In the genomic region with DNA sequence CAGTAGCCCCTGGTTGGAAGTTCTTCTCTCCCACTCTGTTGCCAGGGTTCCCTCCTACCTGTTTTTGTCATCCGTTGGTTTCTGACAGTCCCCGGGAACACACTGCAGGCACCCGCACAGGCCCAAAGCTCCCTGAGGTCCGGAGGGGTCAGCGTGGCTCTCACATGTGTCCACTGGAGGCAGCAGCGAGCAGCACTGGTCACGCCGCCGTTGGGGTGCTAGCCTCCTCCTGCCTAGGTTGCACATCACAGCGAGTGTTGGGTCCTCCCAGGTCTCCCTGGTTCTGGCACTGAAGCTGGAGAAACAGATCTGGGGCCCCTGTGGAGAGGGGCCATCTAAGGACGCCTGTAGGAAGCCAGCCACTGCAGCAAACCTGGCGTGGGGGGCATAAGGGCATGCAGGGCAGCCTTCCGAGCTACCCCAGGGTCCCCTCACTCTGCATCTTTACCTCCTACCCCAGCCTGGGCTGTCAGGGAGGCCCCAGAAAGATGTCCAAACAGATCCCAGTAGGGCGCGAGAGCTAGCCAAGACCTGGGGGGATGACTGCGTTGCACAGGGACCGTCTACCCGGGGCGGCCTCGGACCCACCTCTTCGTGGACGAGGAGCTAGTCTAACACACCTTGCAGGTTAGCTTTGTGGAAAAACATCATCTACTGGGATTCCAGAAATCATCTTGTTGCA, we compare ENCODE assay signal across 8 cellular contexts. TPM values are rescaled to one million over a fixed set of nuclear protein-coding genes. Genes with fewer than 3 reads are reported as not detected.
A peak's percentile ranks its signal among the peaks of the same experiment; 100 is the strongest.
DNase-seq lines count a peak whose midpoint lies in the region; ATAC-seq and TF ChIP-seq lines count a peak whose summit lies in the region.

No MANE protein-coding gene starts in this region.

- POLR2A ChIA-PET in naive thymus-derived CD4-positive, alpha-beta T cell (lab: Charles Lee), result no interaction called here

- H3K4me3 Mint-ChIP-seq in chondrocyte (ENCODE audit: unreplicated experiment), result no peak overlapping the region
- no peak overlapping the region for H3K4me3 Mint-ChIP-seq in naive thymus-derived CD4-positive, alpha-beta T cell

- H3K4me3 ChIP-seq in naive thymus-derived CD4-positive, alpha-beta T cell (ENCODE audit: low read length), result no peak overlapping the region

- H3K36me3 ChIP-seq in naive thymus-derived CD4-positive, alpha-beta T cell (ENCODE audit: control insufficient read depth in 2 of 3, insufficient read depth in 3 of 3, low read length in 3 of 3), result no peaks in the 10 kb centered on the region

- no peaks in the 10 kb centered on the region for H3K4me1 Mint-ChIP-seq in chondrocyte (ENCODE audit: low read depth)
- H3K4me1 Mint-ChIP-seq in naive thymus-derived CD4-positive, alpha-beta T cell, result peaks cover 0 to 10% (median 5%) of the 10 kb centered on the region in 7 donors

- DNase-seq in EH (ENCODE audit: low read depth) (peak; percentile 13), RKO (ENCODE audit: low spot score) (peak; percentile 28), chondrocyte (ENCODE audit: low spot score) (peak; percentile 76), DMS79 treated with DMSO at 0.1 percent for 48 hours (lab: John Stamatoyannopoulos, UW) (no peak), AML-193 (lab: John Stamatoyannopoulos, UW) (no peak)
- DNase-seq in naive thymus-derived CD4-positive, alpha-beta T cell, result peak in 2 of 9 donors; percentile 16 to 40

- H3K27ac ChIP-seq in naive thymus-derived CD4-positive, alpha-beta T cell (ENCODE audit: low read depth, low read length), result no peak overlapping the region

- H3K36me3 Mint-ChIP-seq in chondrocyte (ENCODE audit: low read depth), result peaks cover 14% of the 10 kb centered on the region
- peaks cover 0 to 7% (median 4%) of the 10 kb centered on the region in 5 donors for H3K36me3 Mint-ChIP-seq in naive thymus-derived CD4-positive, alpha-beta T cell

- intact Hi-C loops in naive thymus-derived CD4-positive, alpha-beta T cell (cut with micrococcal nuclease), result no loop called here

- H3K27ac Mint-ChIP-seq in chondrocyte (ENCODE audit: unreplicated experiment), result no peak overlapping the region
- H3K27ac Mint-ChIP-seq in naive thymus-derived CD4-positive, alpha-beta T cell, result no peak overlapping the region

- TF ChIP-seq CTCF in chondrocyte (IDR thresholded peaks at IDR 0.05), result peak; percentile 75

- no peaks in the 10 kb centered on the region for H3K27me3 ChIP-seq in naive thymus-derived CD4-positive, alpha-beta T cell (ENCODE audit: control insufficient read depth in 2 of 2, insufficient read depth in 2 of 2, low read length in 2 of 2)

- peak; percentile 62 for ATAC-seq in naive thymus-derived CD4-positive, alpha-beta T cell
- ATAC-seq in HG03460 (IDR thresholded peaks at IDR 0.05; ENCODE audit: unreplicated experiment) (no peak), HG02642 (IDR thresholded peaks at IDR 0.05; ENCODE audit: poor library complexity, unreplicated experiment) (no peak)

- no peaks in the 10 kb centered on the region for H3K27me3 Mint-ChIP-seq in chondrocyte (ENCODE audit: low read depth)
- no peaks in the 10 kb centered on the region for H3K27me3 Mint-ChIP-seq in naive thymus-derived CD4-positive, alpha-beta T cell

- H3K4me1 ChIP-seq in naive thymus-derived CD4-positive, alpha-beta T cell (ENCODE audit: control insufficient read depth in 2 of 2, insufficient read depth in 2 of 2, low read length in 2 of 2), result no peaks in the 10 kb centered on the region

- no peaks in the 10 kb centered on the region for H3K9me3 ChIP-seq in naive thymus-derived CD4-positive, alpha-beta T cell (ENCODE audit: control insufficient read depth in 2 of 3, low read length in 3 of 3)

- H3K9me3 Mint-ChIP-seq in chondrocyte (ENCODE audit: low read depth), result no peaks in the 10 kb centered on the region
- peaks cover 0 to 10% (median 0%) of the 10 kb centered on the region in 11 donors for H3K9me3 Mint-ChIP-seq in naive thymus-derived CD4-positive, alpha-beta T cell

- CTCF ChIA-PET in naive thymus-derived CD4-positive, alpha-beta T cell (lab: Charles Lee), result interaction anchor here (1.1 kb wide), 1 partner anchor 136 kb away, joined by 3 read pairs; no protein-coding TSS in a partner anchor

RNA-seq across cellular contexts. Expression of a gene that starts 28.9 kb away (rescaled TPM):
- 10.2 to 14.4 TPM (median 13.2 TPM) in 3 replicates for total RNA-seq in chondrocyte
- 10 to 100 TPM in 1 of 5 experiments, 1 to 10 TPM in 4; 3.4 to 10.8 (median 7.1) TPM for total RNA-seq in naive thymus-derived CD4-positive, alpha-beta T cell
- 1 to 10 TPM; 1.8 to 4.9 TPM for polyA plus RNA-seq in naive thymus-derived CD4-positive, alpha-beta T cell

RNA-seq across cellular contexts. Expression of a gene that starts 36.1 kb away (rescaled TPM):
- 9.9 to 13.9 TPM (median 13.2 TPM) in 3 replicates for total RNA-seq in chondrocyte
- 10 to 100 TPM in 4 of 5 experiments, 1 to 10 TPM in 1; 9.1 to 22.2 (median 12.1) TPM for total RNA-seq in naive thymus-derived CD4-positive, alpha-beta T cell
- polyA plus RNA-seq in naive thymus-derived CD4-positive, alpha-beta T cell, result 1 to 10 TPM; 1.5 to 3.6 TPM

RNA-seq across cellular contexts. Expression of a gene that starts 53.2 kb away (rescaled TPM):
- 15.8 to 17.9 TPM (median 17.2 TPM) in 3 replicates for total RNA-seq in chondrocyte
- 10 to 100 TPM in 4 of 5 experiments, 1 to 10 TPM in 1; 8.7 to 19.4 (median 12.0) TPM for total RNA-seq in naive thymus-derived CD4-positive, alpha-beta T cell
- 1 to 10 TPM; 4.6 to 7.2 TPM for polyA plus RNA-seq in naive thymus-derived CD4-positive, alpha-beta T cell

Comparison
In these comparisons a context has a peak if more than half of its experiments do, and no peak if none do; other contexts are left out.
1. DNase-seq: peak in EH (single experiment), RKO (single experiment) and chondrocyte (single experiment); none in DMS79 treated with DMSO at 0.1 percent for 48 hours (single experiment) and AML-193 (0 of 2).